Comparison of ENCODE assay signal across 17 cellular contexts in genomic region chr11:74571062-74571399, GRCh38.
"Had no signal": no experiment of that assay in that cellular context is flagged by ENCODE, and none has a peak within 500 bp of the region (broad histone marks: within the 10 kb centered on the region; RNA-seq: fewer than 3 reads in every experiment).

No MANE protein-coding gene starts in this region.

- DNase-seq: effector memory CD4-positive, alpha-beta T cell; gastrocnemius medialis; left lung; lower lobe of right lung; natural killer cell; tibial artery; upper lobe of right lung had no signal

- H3K27ac ChIP-seq: coronary artery, gastrocnemius medialis, heart right ventricle, left lung, lower lobe of right lung, neural progenitor cell, ovary, tibial artery, upper lobe of right lung, vagina had no signal

- H3K27me3 ChIP-seq: gastrocnemius medialis, left lung, neural progenitor cell, ovary, upper lobe of right lung, vagina had no signal

- H3K4me3 ChIP-seq: coronary artery, gastrocnemius medialis, heart right ventricle, left lung, lower lobe of right lung, neural progenitor cell, ovary, tibial artery, upper lobe of right lung, vagina had no signal

- H3K9me3 ChIP-seq: gastrocnemius medialis, heart right ventricle, left lung, lower lobe of right lung, ovary, tibial artery, upper lobe of right lung, vagina had no signal

- H3K9ac ChIP-seq: neural progenitor cell had no signal

- H3K9me3 Mint-ChIP-seq: memory B cell; mesothelial cell of epicardium; natural killer cell; neural progenitor cell; stimulated activated memory B cell treated with anti-CD40 and anti-IgM and Interleukin-4, amounts not matched to agents 10 μg/mL and 1 μg/mL and 100 μg/mL, for 72 hours; stimulated activated naive CD8-positive, alpha-beta T cell treated with anti-CD3 and anti-CD28 coated beads, Interleukin-15, Interleukin-2, amounts not matched to agents 100 ng/mL and 50 ng/mL, for 24 hours had no signal

- H3K36me3 ChIP-seq: gastrocnemius medialis, heart right ventricle, left lung, lower lobe of right lung, neural progenitor cell, ovary, tibial artery, upper lobe of right lung, vagina had no signal

- H3K27ac Mint-ChIP-seq: memory B cell; mesothelial cell of epicardium; natural killer cell; neural progenitor cell; progenitor cell of endocrine pancreas; stimulated activated memory B cell treated with anti-CD40 and anti-IgM and Interleukin-4, amounts not matched to agents 10 μg/mL and 1 μg/mL and 100 μg/mL, for 72 hours; stimulated activated naive CD8-positive, alpha-beta T cell treated with anti-CD3 and anti-CD28 coated beads, Interleukin-15, Interleukin-2, amounts not matched to agents 100 ng/mL and 50 ng/mL, for 24 hours had no signal

- H3K4me2 ChIP-seq: neural progenitor cell had no signal

- H3K4me1 ChIP-seq: gastrocnemius medialis, heart right ventricle, left lung, lower lobe of right lung, neural progenitor cell, tibial artery, upper lobe of right lung, vagina had no signal

- H3K36me3 Mint-ChIP-seq: memory B cell; mesothelial cell of epicardium; natural killer cell; neural progenitor cell; stimulated activated memory B cell treated with anti-CD40 and anti-IgM and Interleukin-4, amounts not matched to agents 10 μg/mL and 1 μg/mL and 100 μg/mL, for 72 hours had no signal

- ATAC-seq: stimulated activated memory B cell treated with anti-CD40 and anti-IgM and Interleukin-4, amounts not matched to agents 10 μg/mL and 1 μg/mL and 100 μg/mL, for 72 hours had no signal

- H2AFZ ChIP-seq: neural progenitor cell had no signal

- H3K4me1 Mint-ChIP-seq: memory B cell; mesothelial cell of epicardium; natural killer cell; neural progenitor cell; stimulated activated memory B cell treated with anti-CD40 and anti-IgM and Interleukin-4, amounts not matched to agents 10 μg/mL and 1 μg/mL and 100 μg/mL, for 72 hours had no signal

- H3K27me3 Mint-ChIP-seq: progenitor cell of endocrine pancreas; stimulated activated memory B cell treated with anti-CD40 and anti-IgM and Interleukin-4, amounts not matched to agents 10 μg/mL and 1 μg/mL and 100 μg/mL, for 72 hours; stimulated activated naive CD8-positive, alpha-beta T cell treated with anti-CD3 and anti-CD28 coated beads, Interleukin-15, Interleukin-2, amounts not matched to agents 100 ng/mL and 50 ng/mL, for 24 hours had no signal

- H3K4me3 Mint-ChIP-seq: memory B cell; mesothelial cell of epicardium; natural killer cell; neural progenitor cell; stimulated activated memory B cell treated with anti-CD40 and anti-IgM and Interleukin-4, amounts not matched to agents 10 μg/mL and 1 μg/mL and 100 μg/mL, for 72 hours; stimulated activated naive CD8-positive, alpha-beta T cell treated with anti-CD3 and anti-CD28 coated beads, Interleukin-15, Interleukin-2, amounts not matched to agents 100 ng/mL and 50 ng/mL, for 24 hours had no signal
